ENCODE assay signal across 18 cellular contexts in genomic region chr4:39104255-39104654, GRCh38.
"Had no signal": no experiment of that assay in that cellular context is flagged by ENCODE, and none has a peak within 500 bp of the region (broad histone marks: within the 10 kb centered on the region; RNA-seq: fewer than 3 reads in every experiment).

No MANE protein-coding gene starts in this region.

- H3K27me3 Mint-ChIP-seq: naive thymus-derived CD4-positive, alpha-beta T cell; stimulated activated naive B cell treated with anti-CD40 and anti-IgM and Interleukin-4, amounts not matched to agents 10 μg/mL and 1 μg/mL and 100 μg/mL, for 72 hours; stimulated activated naive CD8-positive, alpha-beta T cell treated with anti-CD3 and anti-CD28 coated beads, Interleukin-15, amount 100 ng/mL, for 72 hours had no signal

- H3K9me3 Mint-ChIP-seq: immature natural killer cell; nephron progenitor cell; stimulated activated naive CD8-positive, alpha-beta T cell treated with anti-CD3 and anti-CD28 coated beads, Interleukin-15, amount 100 ng/mL, for 72 hours had no signal

- H3K4me1 Mint-ChIP-seq: immature natural killer cell; stimulated activated naive CD8-positive, alpha-beta T cell treated with anti-CD3 and anti-CD28 coated beads, Interleukin-15, amount 100 ng/mL, for 72 hours had no signal

- ATAC-seq: gastroesophageal sphincter; naive thymus-derived CD4-positive, alpha-beta T cell; psoas muscle; sciatic nerve; stimulated activated naive B cell treated with anti-CD40 and anti-IgM and Interleukin-4, amounts not matched to agents 10 μg/mL and 1 μg/mL and 100 μg/mL, for 72 hours; stimulated activated naive CD8-positive, alpha-beta T cell treated with anti-CD3 and anti-CD28 coated beads, Interleukin-15, amount 100 ng/mL, for 72 hours had no signal

- H3K4me3 Mint-ChIP-seq: immature natural killer cell; naive thymus-derived CD4-positive, alpha-beta T cell; nephron progenitor cell; stimulated activated naive B cell treated with anti-CD40 and anti-IgM and Interleukin-4, amounts not matched to agents 10 μg/mL and 1 μg/mL and 100 μg/mL, for 72 hours; stimulated activated naive CD8-positive, alpha-beta T cell treated with anti-CD3 and anti-CD28 coated beads, Interleukin-15, amount 100 ng/mL, for 72 hours had no signal

- H3K27ac Mint-ChIP-seq: naive thymus-derived CD4-positive, alpha-beta T cell; nephron progenitor cell; stimulated activated naive B cell treated with anti-CD40 and anti-IgM and Interleukin-4, amounts not matched to agents 10 μg/mL and 1 μg/mL and 100 μg/mL, for 72 hours; stimulated activated naive CD8-positive, alpha-beta T cell treated with anti-CD3 and anti-CD28 coated beads, Interleukin-15, amount 100 ng/mL, for 72 hours had no signal

- DNase-seq: cortex of kidney; dorsolateral prefrontal cortex; effector CD8-positive, alpha-beta T cell; immature natural killer cell; mesendoderm; naive thymus-derived CD4-positive, alpha-beta T cell; nephron progenitor cell; psoas muscle; spleen; stimulated activated CD4-positive, alpha-beta T cell treated with anti-CD3 and anti-CD28 coated beads, Interleukin-15, amount 100 ng/mL, for 24 hours; stimulated activated CD4-positive, alpha-beta T cell treated with anti-CD3 and anti-CD28 coated beads, Interleukin-1b, Interleukin-23, amount 100 ng/mL, for 48 hours; stimulated activated CD4-positive, alpha-beta T cell treated with anti-CD3 and anti-CD28 coated beads, Interleukin-4, amount 100 ng/mL, for 4 hours; stimulated activated naive B cell treated with anti-CD40 and anti-IgM and Interleukin-4, amounts not matched to agents 10 μg/mL and 1 μg/mL and 100 μg/mL, for 72 hours; stimulated activated naive CD8-positive, alpha-beta T cell treated with anti-CD3 and anti-CD28 coated beads, Interleukin-15, amount 100 ng/mL, for 72 hours; transverse colon had no signal

- FAIRE-seq: keratinocyte had no signal
